In the genomic region with DNA sequence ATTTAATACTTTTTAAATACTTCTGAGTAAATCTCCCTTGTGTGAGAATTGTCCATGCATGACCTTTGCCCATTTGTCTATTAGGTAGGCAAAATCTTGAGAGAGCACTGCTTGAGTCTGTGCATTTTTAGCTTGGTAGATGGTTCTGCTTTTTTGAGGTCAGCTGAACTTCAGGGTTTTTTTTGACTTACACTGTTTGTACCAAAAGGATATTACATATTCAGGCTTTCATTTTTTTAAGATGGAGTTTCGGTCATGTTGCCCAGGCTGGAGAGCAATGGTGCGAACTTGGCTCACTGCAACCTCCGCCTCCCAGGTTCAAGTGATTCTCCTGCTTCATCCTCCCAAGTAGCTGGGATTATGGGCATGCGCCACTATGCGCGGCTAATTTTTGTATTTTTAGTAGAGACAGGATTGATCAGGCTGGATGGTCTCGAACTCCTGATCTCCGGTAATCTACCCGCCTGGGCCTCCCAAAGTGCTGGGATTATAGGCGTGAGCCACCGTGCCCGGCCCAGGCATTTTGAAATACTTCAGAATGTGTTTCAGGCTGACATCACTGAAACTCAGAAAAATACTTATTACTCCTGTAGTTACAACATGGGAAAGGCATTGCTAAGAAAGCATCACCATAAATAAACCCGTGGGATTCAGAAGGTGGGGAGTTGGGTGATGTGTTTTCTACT, we compare ENCODE assay signal across 9 cellular contexts. TPM values are rescaled to one million over a fixed set of nuclear protein-coding genes. Genes with fewer than 3 reads are reported as not detected.
A peak's percentile ranks its signal among the peaks of the same experiment; 100 is the strongest.
DNase-seq lines count a peak whose midpoint lies in the region; ATAC-seq and TF ChIP-seq lines count a peak whose summit lies in the region.
"Had no signal": no experiment of that assay in that cellular context is flagged by ENCODE, and none has a peak within 500 bp of the region (broad histone marks: within the 10 kb centered on the region; RNA-seq: fewer than 3 reads in every experiment).

No MANE protein-coding gene starts in this region.

- H3K27me3 Mint-ChIP-seq in MCF 10A (ENCODE audit: insufficient read depth, unreplicated experiment) = no peaks in the 10 kb centered on the region
- H3K27me3 Mint-ChIP-seq in T-helper 17 cell = no peaks in the 10 kb centered on the region

- H3K27ac ChIP-seq in breast epithelium (no peak overlapping the region), spleen (peak overlapping the region; percentile 66 to 99 (median 86))

- H3K4me1 Mint-ChIP-seq in MCF 10A (ENCODE audit: insufficient read depth, unreplicated experiment) (peaks cover 22% of the 10 kb centered on the region), T-helper 17 cell (peaks cover 33% of the 10 kb centered on the region)

- TF ChIP-seq CTCF in MCF 10A (IDR thresholded peaks at IDR 0.05; ENCODE audit: unreplicated experiment) (no peak), breast epithelium (IDR thresholded peaks at IDR 0.05) (no peak), spleen (IDR thresholded peaks at IDR 0.05 in 8 of 11, conservative IDR thresholded peaks at IDR 0.05 in 3 of 11) (no peak)

- ATAC-seq in HG02981 (IDR thresholded peaks at IDR 0.05; ENCODE audit: unreplicated experiment) (peak; percentile 76), T-helper 17 cell (peak; percentile 60)

- BruUV-seq in MCF 10A (replicated peaks; lab: Mats Ljungman, UMichigan) = no TSS peak

- DNase-seq in MCF 10A (ENCODE audit: unreplicated experiment) (peak; percentile 33), breast epithelium (ENCODE audit: low spot score in 2 of 2) (no peak), T-helper 17 cell (no peak), spleen (no peak), GM19240 (ENCODE audit: insufficient read length, low spot score) (no peak), epidermal melanocyte (ENCODE audit: insufficient read length, low spot score) (no peak), GOT3 (lab: John Stamatoyannopoulos, UW) (no peak)
- DNase-seq: DND-41 had no signal

- H3K27ac Mint-ChIP-seq in MCF 10A (ENCODE audit: low read depth, unreplicated experiment) (no peak overlapping the region), T-helper 17 cell (peak overlapping the region; percentile 66)

- no peak overlapping the region for H3K4me3 Mint-ChIP-seq in MCF 10A (ENCODE audit: unreplicated experiment)
- H3K4me3 Mint-ChIP-seq in T-helper 17 cell = no peak overlapping the region

- H3K27me3 ChIP-seq in breast epithelium (no peaks in the 10 kb centered on the region), spleen (replicated peaks in 1 of 7) (no peaks in the 10 kb centered on the region)

- intact Hi-C loops in MCF 10A (cut with micrococcal nuclease) = no loop called here
- intact Hi-C loops in breast epithelium (cut with DNase I; ENCODE audit: low total_unique reads) = no loop called here
- intact Hi-C loops in spleen (cut with DNase I; ENCODE audit: low total_unique reads) = no loop called here

- H3K9me3 ChIP-seq in breast epithelium (no peaks in the 10 kb centered on the region), T-helper 17 cell (ENCODE audit: control insufficient read depth, low read length, poor library complexity, severe bottlenecking) (no peaks in the 10 kb centered on the region), spleen (no peaks in the 10 kb centered on the region)

- H3K9me3 Mint-ChIP-seq in MCF 10A (ENCODE audit: unreplicated experiment) = no peaks in the 10 kb centered on the region

- H3K4me3 ChIP-seq in breast epithelium (no peak overlapping the region), spleen (peak overlapping the region in 1 of 8 donors; percentile 47)

- WGBS in spleen, 5 donors = 62 to 78% (median 72%) methylated on average over 13 of the region's 13 CpGs

- H3K36me3 Mint-ChIP-seq in MCF 10A (ENCODE audit: insufficient read depth, unreplicated experiment) = peaks cover 7% of the 10 kb centered on the region
- H3K36me3 Mint-ChIP-seq in T-helper 17 cell (ENCODE audit: low read depth) = no peaks in the 10 kb centered on the region

- H3K36me3 ChIP-seq in breast epithelium (no peaks in the 10 kb centered on the region), spleen (peaks cover 0 to 1% (median 0%) of the 10 kb centered on the region in 6 donors)

- CTCF ChIA-PET in MCF 10A (lab: Yijun Ruan, JAX) = interaction anchor here (0.7 to 1.4 kb wide), 3 partner anchors 21 to 76 kb away, joined by 3 read pairs; no protein-coding TSS in a partner anchor

- H3K4me1 ChIP-seq in breast epithelium (peaks cover 0 to 4% of the 10 kb centered on the region in 2 donors), spleen (peaks cover 66 to 100% (median 98%) of the 10 kb centered on the region in 6 donors)

- POLR2A ChIA-PET in MCF 10A (lab: Yijun Ruan, JAX) = interaction anchor here (4.6 kb wide), 1 partner anchor 11 kb away, joined by 37 read pairs; a partner anchor contains a TSS

- no peak for TF ChIP-seq POLR2A in breast epithelium (IDR thresholded peaks at IDR 0.05)
- no peak for TF ChIP-seq POLR2A in spleen (IDR thresholded peaks at IDR 0.05)

RNA-seq across cellular contexts. Expression of a gene that starts 11.1 kb away (rescaled TPM):
- total RNA-seq in MCF 10A (2022) (30.5 and 30.6 TPM in 2 replicates), breast epithelium (10 to 100 TPM; 23.4 to 28.4 (median 24.6) TPM), T-helper 17 cell (100 to 1,000 TPM; 114 to 116 TPM), spleen (100 to 1,000 TPM in 3 of 7 donors, 10 to 100 TPM in 4; 69.1 to 120 (median 97.0) TPM)
- polyA plus RNA-seq in spleen = 10 to 100 TPM; 31.0 to 51.5 (median 31.8) TPM

Comparison
In these comparisons a context has a peak if more than half of its experiments do, and no peak if none do; other contexts are left out.
1. H3K27ac ChIP-seq: peak in spleen (8 of 8); none in breast epithelium (0 of 2).